In the genomic region with DNA sequence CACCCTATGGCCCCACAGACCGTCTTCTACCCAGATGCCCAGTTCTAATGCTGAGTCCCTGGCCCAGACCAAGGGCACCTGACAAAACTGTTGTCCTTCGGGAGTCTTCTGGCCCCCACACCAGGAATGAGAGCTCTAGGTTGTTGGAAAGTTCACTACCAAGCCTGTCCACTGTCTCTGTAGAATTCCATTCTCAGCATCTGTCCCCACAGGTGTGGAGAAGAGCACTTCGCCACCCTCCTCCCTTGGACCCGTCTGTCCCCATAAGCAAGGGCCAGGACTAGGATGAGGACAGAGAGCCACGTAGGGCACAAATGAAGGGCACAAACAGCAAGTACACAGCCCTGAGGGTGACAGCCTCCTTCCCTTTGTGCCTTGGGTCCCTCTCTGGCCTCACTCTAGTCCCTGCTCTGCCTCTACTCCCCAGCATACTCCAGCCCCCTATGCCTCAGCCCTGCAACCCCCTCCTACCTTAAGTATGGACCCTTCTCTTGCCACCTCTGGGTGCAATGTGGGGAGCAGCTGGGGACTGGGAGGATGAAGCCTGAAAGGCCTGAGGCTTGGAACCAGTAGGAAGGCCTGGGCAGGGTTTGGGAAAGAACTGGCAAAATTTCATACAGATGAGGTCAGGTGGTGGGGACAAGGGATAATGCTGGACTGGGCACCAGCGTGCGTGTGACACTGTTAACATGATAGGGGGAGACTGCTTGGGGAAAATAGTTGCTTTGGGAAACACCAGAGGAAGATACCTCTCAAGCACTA, we compare ENCODE assay signal across 2 cellular contexts.
TF ChIP-seq lines count a peak whose summit lies in the region.

No MANE protein-coding gene starts in this region.

TF ChIP-seq in SK-N-SH, 30 proteins besides CTCF, POLR2A, EP300 and RAD21:
- TF ChIP-seq POLR2AphosphoS5 (IDR thresholded peaks at IDR 0.05; ENCODE audit: low read depth, low read length) (no peak), RFX5 (IDR thresholded peaks at IDR 0.05; ENCODE audit: low read length) (no peak), YY1 (IDR thresholded peaks at IDR 0.05; ENCODE audit: low read depth) (no peak)
- TF ChIP-seq, protein P1, sequence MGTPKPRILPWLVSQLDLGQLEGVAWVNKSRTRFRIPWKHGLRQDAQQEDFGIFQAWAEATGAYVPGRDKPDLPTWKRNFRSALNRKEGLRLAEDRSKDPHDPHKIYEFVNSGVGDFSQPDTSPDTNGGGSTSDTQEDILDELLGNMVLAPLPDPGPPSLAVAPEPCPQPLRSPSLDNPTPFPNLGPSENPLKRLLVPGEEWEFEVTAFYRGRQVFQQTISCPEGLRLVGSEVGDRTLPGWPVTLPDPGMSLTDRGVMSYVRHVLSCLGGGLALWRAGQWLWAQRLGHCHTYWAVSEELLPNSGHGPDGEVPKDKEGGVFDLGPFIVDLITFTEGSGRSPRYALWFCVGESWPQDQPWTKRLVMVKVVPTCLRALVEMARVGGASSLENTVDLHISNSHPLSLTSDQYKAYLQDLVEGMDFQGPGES (IDR thresholded peaks at IDR 0.05; ENCODE audit: low read depth, low read length): no peak
TF ChIP-seq in SK-N-SH: peak in this region for 0.

TF ChIP-seq in SK-N-SH treated with all-trans-retinoic acid at 6 μM for 48 hours, 23 proteins besides CTCF, POLR2A, EP300 and RAD21:
- TF ChIP-seq ZNF565 (CRISPR knock-in tag; conservative IDR thresholded peaks at IDR 0.05; ENCODE audit: low read depth) (no peak), ZNF8 (CRISPR knock-in tag; IDR thresholded peaks at IDR 0.05) (no peak), BACH2 (CRISPR knock-in tag; IDR thresholded peaks at IDR 0.05; ENCODE audit: borderline replicate concordance) (no peak), CSDC2 (CRISPR knock-in tag; IDR thresholded peaks at IDR 0.05) (no peak), ZNF70 (CRISPR knock-in tag; IDR thresholded peaks at IDR 0.05) (no peak), GLIS3 (CRISPR knock-in tag; IDR thresholded peaks at IDR 0.05) (no peak), TOX (CRISPR knock-in tag; IDR thresholded peaks at IDR 0.05; ENCODE audit: borderline replicate concordance) (no peak), SNAI2 (CRISPR knock-in tag; IDR thresholded peaks at IDR 0.05) (no peak), ARNTL (CRISPR knock-in tag; IDR thresholded peaks at IDR 0.05; ENCODE audit: borderline replicate concordance, low read depth) (no peak), ISL1 (CRISPR knock-in tag; IDR thresholded peaks at IDR 0.05) (no peak), TCF4 (CRISPR knock-in tag; IDR thresholded peaks at IDR 0.05; ENCODE audit: borderline replicate concordance) (no peak), ESRRG (CRISPR knock-in tag; IDR thresholded peaks at IDR 0.05) (no peak), ZFP3 (CRISPR knock-in tag; IDR thresholded peaks at IDR 0.05) (no peak), ZFP30 (CRISPR knock-in tag; IDR thresholded peaks at IDR 0.05) (no peak)
- TF ChIP-seq, protein P2, sequence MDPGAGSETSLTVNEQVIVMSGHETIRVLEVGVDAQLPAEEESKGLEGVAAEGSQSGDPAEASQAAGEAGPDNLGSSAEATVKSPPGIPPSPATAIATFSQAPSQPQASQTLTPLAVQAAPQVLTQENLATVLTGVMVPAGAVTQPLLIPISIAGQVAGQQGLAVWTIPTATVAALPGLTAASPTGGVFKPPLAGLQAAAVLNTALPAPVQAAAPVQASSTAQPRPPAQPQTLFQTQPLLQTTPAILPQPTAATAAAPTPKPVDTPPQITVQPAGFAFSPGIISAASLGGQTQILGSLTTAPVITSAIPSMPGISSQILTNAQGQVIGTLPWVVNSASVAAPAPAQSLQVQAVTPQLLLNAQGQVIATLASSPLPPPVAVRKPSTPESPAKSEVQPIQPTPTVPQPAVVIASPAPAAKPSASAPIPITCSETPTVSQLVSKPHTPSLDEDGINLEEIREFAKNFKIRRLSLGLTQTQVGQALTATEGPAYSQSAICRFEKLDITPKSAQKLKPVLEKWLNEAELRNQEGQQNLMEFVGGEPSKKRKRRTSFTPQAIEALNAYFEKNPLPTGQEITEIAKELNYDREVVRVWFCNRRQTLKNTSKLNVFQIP (CRISPR knock-in tag; IDR thresholded peaks at IDR 0.05; ENCODE audit: borderline replicate concordance, low read depth): no peak
- TF ChIP-seq, protein P3, sequence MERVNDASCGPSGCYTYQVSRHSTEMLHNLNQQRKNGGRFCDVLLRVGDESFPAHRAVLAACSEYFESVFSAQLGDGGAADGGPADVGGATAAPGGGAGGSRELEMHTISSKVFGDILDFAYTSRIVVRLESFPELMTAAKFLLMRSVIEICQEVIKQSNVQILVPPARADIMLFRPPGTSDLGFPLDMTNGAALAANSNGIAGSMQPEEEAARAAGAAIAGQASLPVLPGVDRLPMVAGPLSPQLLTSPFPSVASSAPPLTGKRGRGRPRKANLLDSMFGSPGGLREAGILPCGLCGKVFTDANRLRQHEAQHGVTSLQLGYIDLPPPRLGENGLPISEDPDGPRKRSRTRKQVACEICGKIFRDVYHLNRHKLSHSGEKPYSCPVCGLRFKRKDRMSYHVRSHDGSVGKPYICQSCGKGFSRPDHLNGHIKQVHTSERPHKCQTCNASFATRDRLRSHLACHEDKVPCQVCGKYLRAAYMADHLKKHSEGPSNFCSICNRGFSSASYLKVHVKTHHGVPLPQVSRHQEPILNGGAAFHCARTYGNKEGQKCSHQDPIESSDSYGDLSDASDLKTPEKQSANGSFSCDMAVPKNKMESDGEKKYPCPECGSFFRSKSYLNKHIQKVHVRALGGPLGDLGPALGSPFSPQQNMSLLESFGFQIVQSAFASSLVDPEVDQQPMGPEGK (CRISPR knock-in tag; IDR thresholded peaks at IDR 0.05; ENCODE audit: borderline replicate concordance): no peak
TF ChIP-seq in SK-N-SH treated with all-trans-retinoic acid at 6 μM for 48 hours: peak in this region for 0.
